8 cellular contexts compared by ENCODE assay signal in the genomic region with DNA sequence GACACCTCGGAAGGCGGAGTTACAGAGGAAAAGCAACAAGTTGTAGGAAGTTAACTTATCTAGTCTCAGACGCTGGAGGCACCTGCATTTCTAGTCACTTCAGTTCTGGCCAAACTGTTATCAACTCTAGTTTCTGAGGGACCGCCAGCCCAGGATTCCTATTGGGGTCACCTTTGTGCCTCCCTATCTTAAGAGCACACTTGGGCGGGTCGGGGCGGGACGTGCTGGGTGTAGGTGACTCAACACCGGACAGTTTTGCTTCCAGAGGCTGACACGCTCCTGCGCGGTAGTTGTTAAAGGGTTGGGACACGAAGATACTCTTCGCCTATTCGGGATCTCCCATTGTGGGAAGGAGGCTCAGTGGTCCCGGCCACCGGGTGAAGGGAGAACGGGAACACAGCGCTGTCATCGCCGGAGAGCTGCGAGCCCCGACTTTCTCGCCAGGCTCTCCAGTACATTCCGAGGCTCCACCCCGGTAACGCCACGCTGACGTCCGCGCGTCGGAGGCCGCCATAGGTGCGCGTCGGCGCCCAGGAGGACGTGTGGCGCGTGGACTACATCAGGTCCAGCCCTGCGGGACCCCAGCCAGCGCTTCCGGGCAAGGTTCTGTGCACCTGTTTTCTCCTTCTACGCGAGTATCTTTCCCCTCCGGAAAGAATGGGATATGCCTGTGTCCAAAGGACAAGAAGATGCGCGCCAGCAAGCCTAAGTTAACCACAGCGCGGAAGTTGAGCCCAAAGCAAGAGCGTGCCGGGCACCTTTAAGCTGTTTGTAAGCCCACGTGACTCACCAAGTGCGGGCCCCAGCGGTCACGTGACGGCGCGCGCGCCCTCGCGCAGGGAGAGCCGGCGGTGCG. TPM values are rescaled to one million over a fixed set of nuclear protein-coding genes. Genes with fewer than 3 reads are reported as not detected.
A peak's percentile ranks its signal among the peaks of the same experiment; 100 is the strongest.
DNase-seq lines count a peak whose midpoint lies in the region; ATAC-seq and TF ChIP-seq lines count a peak whose summit lies in the region.

A gene (plus strand): TSS at position 842 of the 856 bp plus-strand sequence. CDS start 35,016 bp downstream, outside the sequence.

- H3K4me3 ChIP-seq in Jurkat, Clone E6-1 (ENCODE audit: low read length), result peak within 1 kb of the TSS; percentile 88
- H3K4me3 ChIP-seq in esophagus muscularis mucosa, result peak within 1 kb of the TSS; percentile 80 to 98 (median 97)

- peak; percentile 75 for TF ChIP-seq POLR2A in esophagus muscularis mucosa (IDR thresholded peaks at IDR 0.05; ENCODE audit: low read depth)

- H3K36me3 ChIP-seq in esophagus muscularis mucosa, result no peaks in the 10 kb centered on the region

- H3K9me3 ChIP-seq in esophagus muscularis mucosa, result no peaks in the 10 kb centered on the region

- TF ChIP-seq CTCF in esophagus muscularis mucosa (IDR thresholded peaks at IDR 0.05), result no peak

- peaks cover 5 to 32% (median 23%) of the 10 kb centered on the region in 4 donors for H3K4me1 ChIP-seq in esophagus muscularis mucosa

- TF ChIP-seq EP300 in esophagus muscularis mucosa (IDR thresholded peaks at IDR 0.05), result peak; percentile 13

- DNase-seq in DMS53 (lab: John Stamatoyannopoulos, UW), result peak; percentile 97
- peak; percentile 92 for DNase-seq in Jurkat, Clone E6-1 (ENCODE audit: low read depth, low spot score)
- DNase-seq in activated T-helper 1 cell treated with Interleukin-2 at 50 U/mL for 16 hours (ENCODE audit: low read depth), result peak; percentile 92
- DNase-seq in esophagus muscularis mucosa (ENCODE audit: extremely low spot score), result peak; percentile 98
- DNase-seq in myocyte (ENCODE audit: low read depth), result peak; percentile 96
- peak; percentile 88 to 95 for DNase-seq in stimulated activated CD8-positive, alpha-beta memory T cell treated with anti-CD3 and anti-CD28 coated beads, Interleukin-7, amount 100 ng/mL, for 4 hours (ENCODE audit: low read depth in 2 of 2)

- H3K27me3 ChIP-seq in esophagus muscularis mucosa, result no peaks in the 10 kb centered on the region

- peak within 1 kb of the TSS; percentile 94 to 100 (median 100) for H3K27ac ChIP-seq in esophagus muscularis mucosa (replicated peaks in 1 of 4)

- ATAC-seq in GM21717 (IDR thresholded peaks at IDR 0.05; ENCODE audit: unreplicated experiment), result peak; percentile 80

- WGBS in esophagus muscularis mucosa, result 0% methylated on average over 45 of the region's 67 CpGs

- intact Hi-C loops in esophagus muscularis mucosa (cut with DNase I), result loop anchor here (2.0 to 10.0 kb wide), 2 partner anchors 77 to 743 kb away; a partner anchor contains a TSS

TF ChIP-seq in PFSK-1, 5 proteins besides CTCF, POLR2A, EP300 and RAD21:
- no peak for TF ChIP-seq SIN3A (IDR thresholded peaks at IDR 0.05; ENCODE audit: borderline replicate concordance, insufficient read depth, low read length)
- peak; percentile 57 for TF ChIP-seq FOXP2 (optimal IDR thresholded peaks at IDR 0.05; ENCODE audit: borderline replicate concordance, extremely low read depth, extremely low read length, insufficient read depth)
- TF ChIP-seq POLR2AphosphoS5 (IDR thresholded peaks at IDR 0.05; ENCODE audit: low read depth, low read length), result peak; percentile 78

RNA-seq across cellular contexts. Expression of the gene that starts here (rescaled TPM):
- polyA plus RNA-seq in Jurkat, Clone E6-1 (2012; ENCODE audit: insufficient read depth, insufficient read length), result 12.4 TPM
- 7.3 TPM for polyA plus RNA-seq in PFSK-1 (2012; ENCODE audit: insufficient read length, low read depth)
- 10 to 100 TPM; 25.2 to 41.1 (median 26.4) TPM for total RNA-seq in esophagus muscularis mucosa
- total RNA-seq in myocyte, result 16.1 and 17.1 TPM in 2 replicates
- 10.8 TPM for polyA plus RNA-seq in myocyte (2012)

Comparison
In these comparisons a context has a peak if more than half of its experiments do, and no peak if none do; other contexts are left out.
1. Peak in every context shown above with its lines: DNase-seq, ATAC-seq, H3K4me3 ChIP-seq and H3K27ac ChIP-seq.